18 cellular contexts compared by ENCODE assay signal in genomic region chr3:128338536-128339400, GRCh38.
DNase-seq lines count a peak whose midpoint lies in the region; ATAC-seq and TF ChIP-seq lines count a peak whose summit lies in the region.
"Had no signal": no experiment of that assay in that cellular context is flagged by ENCODE, and none has a peak within 500 bp of the region (broad histone marks: within the 10 kb centered on the region; RNA-seq: fewer than 3 reads in every experiment).

No MANE protein-coding gene starts in this region.

- no peaks in the 10 kb centered on the region for H3K36me3 Mint-ChIP-seq in HFFc6 (ENCODE audit: low read depth)
- H3K36me3 Mint-ChIP-seq: activated naive CD8-positive, alpha-beta T cell treated with anti-CD3 and anti-CD28 coated beads, Interleukin-2, amount 10 ng/mL, durations not matched to agents 7 days and 5 days had no signal

- peaks cover 0 to 11% of the 10 kb centered on the region in 2 donors for H3K36me3 ChIP-seq in psoas muscle (ENCODE audit: insufficient read depth in 1 of 2, low read depth in 1 of 2)
- H3K36me3 ChIP-seq: transverse colon had no signal

- no peaks in the 10 kb centered on the region for H3K9me3 ChIP-seq in psoas muscle
- H3K9me3 ChIP-seq: left ventricle myocardium inferior, pancreas, transverse colon had no signal

- peaks cover 10% of the 10 kb centered on the region for H3K4me1 ChIP-seq in psoas muscle

- 77 to 86% (median 78%) methylated on average over 14 of the region's 14 CpGs for WGBS in psoas muscle, 3 donors

- intact Hi-C loops in psoas muscle (cut with DNase I): no loop called here

- no peaks in the 10 kb centered on the region; the same call in 1 of the 2 replicates for H3K27me3 Mint-ChIP-seq in HFFc6 (ENCODE audit: insufficient read depth)
- H3K27me3 Mint-ChIP-seq: activated CD8-positive, alpha-beta T cell treated with anti-CD3 and anti-CD28 coated beads for 36 hours; activated naive CD8-positive, alpha-beta T cell treated with anti-CD3 and anti-CD28 coated beads, Interleukin-2, amount 10 ng/mL, durations not matched to agents 7 days and 5 days had no signal

- H3K4me1 Mint-ChIP-seq in HFFc6 (ENCODE audit: low read depth): peaks cover 8% of the 10 kb centered on the region
- H3K4me1 Mint-ChIP-seq: activated naive CD8-positive, alpha-beta T cell treated with anti-CD3 and anti-CD28 coated beads, Interleukin-2, amount 10 ng/mL, durations not matched to agents 7 days and 5 days had no signal

- no peak overlapping the region for H3K27ac Mint-ChIP-seq in HFFc6
- H3K27ac Mint-ChIP-seq: activated CD8-positive, alpha-beta T cell treated with anti-CD3 and anti-CD28 coated beads for 36 hours; activated naive CD8-positive, alpha-beta T cell treated with anti-CD3 and anti-CD28 coated beads, Interleukin-2, amount 10 ng/mL, durations not matched to agents 7 days and 5 days; activated T-cell treated with anti-CD3 and anti-CD28 coated beads, Interleukin-2, amount 50 U/mL, for 72 hours had no signal

- TF ChIP-seq CTCF in VCaP (conservative IDR thresholded peaks at IDR 0.05) (no peak), psoas muscle (IDR thresholded peaks at IDR 0.05) (no peak), HFFc6 (IDR thresholded peaks at IDR 0.05) (no peak)

- no peak overlapping the region for H3K4me3 Mint-ChIP-seq in HFFc6
- H3K4me3 Mint-ChIP-seq: activated CD8-positive, alpha-beta T cell treated with anti-CD3 and anti-CD28 coated beads for 36 hours; activated naive CD8-positive, alpha-beta T cell treated with anti-CD3 and anti-CD28 coated beads, Interleukin-2, amount 10 ng/mL, durations not matched to agents 7 days and 5 days; activated T-cell treated with anti-CD3 and anti-CD28 coated beads, Interleukin-2, amount 50 U/mL, for 72 hours; brain had no signal

- no peaks in the 10 kb centered on the region for H3K27me3 ChIP-seq in psoas muscle (ENCODE audit: insufficient read depth in 3 of 3, low read length in 2 of 3)
- H3K27me3 ChIP-seq: pancreas, transverse colon had no signal

- ATAC-seq in psoas muscle: peak; percentile 36 to 78 (median 66)
- ATAC-seq: activated CD8-positive, alpha-beta T cell treated with anti-CD3 and anti-CD28 coated beads for 36 hours; activated T-cell treated with anti-CD3 and anti-CD28 coated beads, Interleukin-2, amount 50 U/mL, for 72 hours had no signal

- DNase-seq in DMS153 (lab: John Stamatoyannopoulos, UW) (peak; percentile 42), DMS153 treated with DMSO at 0.1 percent for 48 hours (lab: John Stamatoyannopoulos, UW; ENCODE audit: unreplicated experiment) (no peak), HuH-7.5 (ENCODE audit: low spot score) (peak; percentile 68), psoas muscle (peak in 1 of 2 donors; percentile 28), ecto neural progenitor cell (ENCODE audit: low spot score) (no peak), NCI-H2107 treated with DMSO at 0.1 percent for 48 hours (lab: John Stamatoyannopoulos, UW; ENCODE audit: unreplicated experiment) (no peak), HFFc6 (no peak)
- DNase-seq: activated CD8-positive, alpha-beta T cell treated with anti-CD3 and anti-CD28 coated beads for 36 hours; activated naive CD8-positive, alpha-beta T cell treated with anti-CD3 and anti-CD28 coated beads, Interleukin-2, amount 10 ng/mL, durations not matched to agents 7 days and 5 days; activated T-cell treated with anti-CD3 and anti-CD28 coated beads, Interleukin-2, amount 50 U/mL, for 72 hours; DND-41; H7; left ventricle myocardium inferior; stimulated activated naive CD4-positive, alpha-beta T cell; transverse colon had no signal

- H3K4me3 ChIP-seq in psoas muscle: no peak overlapping the region
- H3K4me3 ChIP-seq: left ventricle myocardium inferior, pancreas, transverse colon had no signal

- H3K27ac ChIP-seq in VCaP: peak overlapping the region; percentile 99
- H3K27ac ChIP-seq in psoas muscle: no peak overlapping the region
- H3K27ac ChIP-seq: left ventricle myocardium inferior, pancreas, transverse colon had no signal

- H3K9me3 Mint-ChIP-seq in HFFc6: no peaks in the 10 kb centered on the region
- H3K9me3 Mint-ChIP-seq: activated CD8-positive, alpha-beta T cell treated with anti-CD3 and anti-CD28 coated beads for 36 hours; activated naive CD8-positive, alpha-beta T cell treated with anti-CD3 and anti-CD28 coated beads, Interleukin-2, amount 10 ng/mL, durations not matched to agents 7 days and 5 days; activated T-cell treated with anti-CD3 and anti-CD28 coated beads, Interleukin-2, amount 50 U/mL, for 72 hours; brain had no signal

Comparison
In these comparisons a context has a peak if more than half of its experiments do, and no peak if none do; other contexts are left out.
1. DNase-seq: peak in DMS153 (single experiment) and HuH-7.5 (single experiment); none in DMS153 treated with DMSO at 0.1 percent for 48 hours (single experiment), ecto neural progenitor cell (single experiment), NCI-H2107 treated with DMSO at 0.1 percent for 48 hours (single experiment) and HFFc6 (single experiment).